Comparison of ENCODE assay signal across 1 cellular context in the genomic region with DNA sequence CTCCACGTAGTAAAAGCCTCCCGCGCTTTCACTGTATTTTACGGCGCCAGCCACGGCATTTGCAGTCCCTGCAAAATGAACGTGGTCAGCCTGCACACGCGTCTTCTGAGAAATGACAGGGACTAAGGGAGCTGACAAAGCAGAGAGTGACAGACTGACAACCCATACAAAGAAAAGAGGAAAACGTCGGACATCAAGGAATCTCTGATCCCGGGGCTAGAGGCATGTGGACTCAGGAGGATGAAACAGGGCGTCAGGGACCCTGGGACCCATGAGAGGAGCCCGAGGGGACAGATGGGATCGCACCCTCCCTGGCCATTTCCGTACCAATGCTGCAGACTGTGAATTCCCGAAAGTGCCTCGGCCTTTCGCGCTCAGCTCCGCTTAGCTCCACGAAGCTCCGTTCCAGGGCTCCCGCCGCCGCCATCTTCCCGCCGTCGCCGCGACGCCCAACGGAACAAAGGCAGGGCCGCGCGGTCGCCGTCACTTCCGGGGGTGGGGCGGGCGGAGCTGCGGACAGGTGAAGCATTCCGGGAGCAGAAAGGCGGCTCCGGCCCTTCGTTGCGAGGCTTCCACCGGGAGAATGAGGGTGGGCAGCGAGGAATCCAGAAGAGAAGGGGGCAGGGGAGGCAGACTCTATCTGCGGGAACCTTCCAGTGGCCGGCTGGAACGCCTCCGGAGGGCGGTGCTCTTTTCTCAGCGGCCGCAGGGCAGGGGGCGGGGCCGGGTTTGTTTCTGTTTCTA.
A peak's percentile ranks its signal among the peaks of the same experiment; 100 is the strongest.
TF ChIP-seq lines count a peak whose summit lies in the region.

Gene NUP160 (minus strand): TSS at position 459 of the 744 bp plus-strand sequence. CDS start 32 bp downstream, at position 427.

TF ChIP-seq in HepG2, 621 proteins besides CTCF, POLR2A, EP300 and RAD21 (continued from another document and continues in another):
- peak; percentile 84 for TF ChIP-seq CREB1 (IDR thresholded peaks at IDR 0.05)
- peak; percentile 97 for TF ChIP-seq CREB1 (CRISPR knock-in tag; IDR thresholded peaks at IDR 0.05)
- TF ChIP-seq ELF1 (CRISPR knock-in tag; IDR thresholded peaks at IDR 0.05) = peak; percentile 88
- TF ChIP-seq ARNTL (CRISPR knock-in tag; IDR thresholded peaks at IDR 0.05) = peak; percentile 23; the same call in 1 of the 2 replicates
- TF ChIP-seq MAZ (IDR thresholded peaks at IDR 0.05; ENCODE audit: borderline replicate concordance, low read depth, low read length) = peak; percentile 34; the same call in 1 of the 2 replicates
- peak; percentile 80 for TF ChIP-seq MAZ (CRISPR knock-in tag; IDR thresholded peaks at IDR 0.05; ENCODE audit: low read depth)
- TF ChIP-seq ZBTB40 (IDR thresholded peaks at IDR 0.05) = no peak
- peak; percentile 81 for TF ChIP-seq ZBTB40 (CRISPR knock-in tag; IDR thresholded peaks at IDR 0.05)
- no peak; the same call in 1 of the 2 replicates for TF ChIP-seq ZNF572 (CRISPR knock-in tag; IDR thresholded peaks at IDR 0.05)
- TF ChIP-seq ZBTB38 (CRISPR knock-in tag; IDR thresholded peaks at IDR 0.05) = no peak
- no peak for TF ChIP-seq ZNF17 (CRISPR knock-in tag; IDR thresholded peaks at IDR 0.05)
- no peak for TF ChIP-seq PBX3 (CRISPR knock-in tag; IDR thresholded peaks at IDR 0.05; ENCODE audit: borderline replicate concordance)
- TF ChIP-seq ESRRA (CRISPR knock-in tag; IDR thresholded peaks at IDR 0.05; ENCODE audit: low read depth) = peak; percentile 45; the same call in 1 of the 2 replicates
- no peak for TF ChIP-seq MYNN (CRISPR knock-in tag; IDR thresholded peaks at IDR 0.05; ENCODE audit: low read depth)
- peak; percentile 51; the same call in 1 of the 2 replicates for TF ChIP-seq GLI4 (CRISPR knock-in tag; IDR thresholded peaks at IDR 0.05; ENCODE audit: borderline replicate concordance)
- 0 out of 2 replicates have a peak, but pooled peaks have one; percentile 14 for TF ChIP-seq ZSCAN12 (CRISPR knock-in tag; IDR thresholded peaks at IDR 0.05)
- peak; percentile 35 for TF ChIP-seq ISL2 (CRISPR knock-in tag; IDR thresholded peaks at IDR 0.05)
- TF ChIP-seq, protein P1, sequence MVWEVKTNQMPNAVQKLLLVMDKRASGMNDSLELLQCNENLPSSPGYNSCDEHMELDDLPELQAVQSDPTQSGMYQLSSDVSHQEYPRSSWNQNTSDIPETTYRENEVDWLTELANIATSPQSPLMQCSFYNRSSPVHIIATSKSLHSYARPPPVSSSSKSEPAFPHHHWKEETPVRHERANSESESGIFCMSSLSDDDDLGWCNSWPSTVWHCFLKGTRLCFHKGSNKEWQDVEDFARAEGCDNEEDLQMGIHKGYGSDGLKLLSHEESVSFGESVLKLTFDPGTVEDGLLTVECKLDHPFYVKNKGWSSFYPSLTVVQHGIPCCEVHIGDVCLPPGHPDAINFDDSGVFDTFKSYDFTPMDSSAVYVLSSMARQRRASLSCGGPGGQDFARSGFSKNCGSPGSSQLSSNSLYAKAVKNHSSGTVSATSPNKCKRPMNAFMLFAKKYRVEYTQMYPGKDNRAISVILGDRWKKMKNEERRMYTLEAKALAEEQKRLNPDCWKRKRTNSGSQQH (CRISPR knock-in tag; IDR thresholded peaks at IDR 0.05; ENCODE audit: low read depth) = peak; percentile 26; the same call in 1 of the 2 replicates
- TF ChIP-seq, protein P2, sequence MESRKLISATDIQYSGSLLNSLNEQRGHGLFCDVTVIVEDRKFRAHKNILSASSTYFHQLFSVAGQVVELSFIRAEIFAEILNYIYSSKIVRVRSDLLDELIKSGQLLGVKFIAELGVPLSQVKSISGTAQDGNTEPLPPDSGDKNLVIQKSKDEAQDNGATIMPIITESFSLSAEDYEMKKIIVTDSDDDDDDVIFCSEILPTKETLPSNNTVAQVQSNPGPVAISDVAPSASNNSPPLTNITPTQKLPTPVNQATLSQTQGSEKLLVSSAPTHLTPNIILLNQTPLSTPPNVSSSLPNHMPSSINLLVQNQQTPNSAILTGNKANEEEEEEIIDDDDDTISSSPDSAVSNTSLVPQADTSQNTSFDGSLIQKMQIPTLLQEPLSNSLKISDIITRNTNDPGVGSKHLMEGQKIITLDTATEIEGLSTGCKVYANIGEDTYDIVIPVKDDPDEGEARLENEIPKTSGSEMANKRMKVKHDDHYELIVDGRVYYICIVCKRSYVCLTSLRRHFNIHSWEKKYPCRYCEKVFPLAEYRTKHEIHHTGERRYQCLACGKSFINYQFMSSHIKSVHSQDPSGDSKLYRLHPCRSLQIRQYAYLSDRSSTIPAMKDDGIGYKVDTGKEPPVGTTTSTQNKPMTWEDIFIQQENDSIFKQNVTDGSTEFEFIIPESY (CRISPR knock-in tag; IDR thresholded peaks at IDR 0.05) = peak; percentile 41; the same call in 1 of the 2 replicates
- TF ChIP-seq FOSL1 (CRISPR knock-in tag; IDR thresholded peaks at IDR 0.05; ENCODE audit: borderline replicate concordance) = 0 out of 2 replicates have a peak, but pooled peaks have one; percentile 18
- TF ChIP-seq, protein P3, sequence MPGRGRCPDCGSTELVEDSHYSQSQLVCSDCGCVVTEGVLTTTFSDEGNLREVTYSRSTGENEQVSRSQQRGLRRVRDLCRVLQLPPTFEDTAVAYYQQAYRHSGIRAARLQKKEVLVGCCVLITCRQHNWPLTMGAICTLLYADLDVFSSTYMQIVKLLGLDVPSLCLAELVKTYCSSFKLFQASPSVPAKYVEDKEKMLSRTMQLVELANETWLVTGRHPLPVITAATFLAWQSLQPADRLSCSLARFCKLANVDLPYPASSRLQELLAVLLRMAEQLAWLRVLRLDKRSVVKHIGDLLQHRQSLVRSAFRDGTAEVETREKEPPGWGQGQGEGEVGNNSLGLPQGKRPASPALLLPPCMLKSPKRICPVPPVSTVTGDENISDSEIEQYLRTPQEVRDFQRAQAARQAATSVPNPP (CRISPR knock-in tag; IDR thresholded peaks at IDR 0.05) = 0 out of 2 replicates have a peak, but pooled peaks have one; percentile 62
- TF ChIP-seq RFX5 (IDR thresholded peaks at IDR 0.05; ENCODE audit: low read depth, low read length) = no peak
- TF ChIP-seq SP5 (CRISPR knock-in tag; IDR thresholded peaks at IDR 0.05; ENCODE audit: borderline replicate concordance, low read depth) = peak; percentile 68; the same call in 1 of the 2 replicates
- no peak for TF ChIP-seq ZNF569 (CRISPR knock-in tag; IDR thresholded peaks at IDR 0.05; ENCODE audit: borderline replicate concordance)
- peak; percentile 88 for TF ChIP-seq ZNF574 (CRISPR knock-in tag; IDR thresholded peaks at IDR 0.05)
- TF ChIP-seq HNF4G (IDR thresholded peaks at IDR 0.05; ENCODE audit: borderline replicate concordance, low read depth, low read length) = no peak
- no peak for TF ChIP-seq HNF4G (CRISPR knock-in tag; IDR thresholded peaks at IDR 0.05; ENCODE audit: borderline replicate concordance, low read depth)
- TF ChIP-seq TARDBP (CRISPR knock-in tag; IDR thresholded peaks at IDR 0.05) = peak; percentile 79
- no peak for TF ChIP-seq ZSCAN25 (CRISPR knock-in tag; IDR thresholded peaks at IDR 0.05)
- TF ChIP-seq ELF4 (CRISPR knock-in tag; IDR thresholded peaks at IDR 0.05; ENCODE audit: borderline replicate concordance) = peak; percentile 86; the same call in 1 of the 2 replicates
- 0 out of 2 replicates have a peak, but pooled peaks have one; percentile 48 for TF ChIP-seq KLF15 (CRISPR knock-in tag; IDR thresholded peaks at IDR 0.05; ENCODE audit: borderline replicate concordance)
- TF ChIP-seq FOXA3 (CRISPR knock-in tag; IDR thresholded peaks at IDR 0.05) = no peak
- no peak for TF ChIP-seq RORA (CRISPR knock-in tag; IDR thresholded peaks at IDR 0.05)
- TF ChIP-seq AKAP8 (CRISPR knock-in tag; IDR thresholded peaks at IDR 0.05) = no peak
- peak; percentile 82 for TF ChIP-seq RBM39 (IDR thresholded peaks at IDR 0.05; ENCODE audit: low read depth, low read length, poor library complexity, severe bottlenecking)
- 0 out of 2 replicates have a peak, but pooled peaks have one; percentile 18 for TF ChIP-seq HCFC1 (IDR thresholded peaks at IDR 0.05; ENCODE audit: low read depth, low read length)
- peak; percentile 90 for TF ChIP-seq KDM2A (CRISPR knock-in tag; IDR thresholded peaks at IDR 0.05; ENCODE audit: borderline replicate concordance, low read depth)
